Comparison of ENCODE assay signal across 8 cellular contexts in genomic region chr6:8219352-8219943, GRCh38.
DNase-seq lines count a peak whose midpoint lies in the region; ATAC-seq and TF ChIP-seq lines count a peak whose summit lies in the region.

No MANE protein-coding gene starts in this region.

- no peaks in the 10 kb centered on the region for H3K79me2 ChIP-seq in Karpas-422 (ENCODE audit: low read length)

- H3K9me3 ChIP-seq in Karpas-422 (ENCODE audit: low read length): no peaks in the 10 kb centered on the region
- H3K9me3 ChIP-seq in upper lobe of right lung: no peaks in the 10 kb centered on the region

- CTCF ChIA-PET in activated CD8-positive, alpha-beta memory T cell treated with anti-CD3 and anti-CD28 coated beads, Interleukin-2, amount 10 ng/mL, durations not matched to agents 7 days and 5 days (lab: Charles Lee): interaction anchor here (0.9 to 2.6 kb wide), 16 partner anchors 9 to 498 kb away, joined by 3 to 37 read pairs (median 5); partner anchors contain the start of genes BMP6 and EEF1E1

- H3K4me1 ChIP-seq in Karpas-422 (ENCODE audit: low read length) (no peaks in the 10 kb centered on the region), upper lobe of right lung (no peaks in the 10 kb centered on the region)

- peak; percentile 87 for TF ChIP-seq CTCF in upper lobe of right lung (IDR thresholded peaks at IDR 0.05)

- intact Hi-C loops in upper lobe of right lung (cut with DNase I): no loop called here

- no peaks in the 10 kb centered on the region for H3K4me1 Mint-ChIP-seq in activated CD8-positive, alpha-beta memory T cell treated with anti-CD3 and anti-CD28 coated beads, Interleukin-2, amount 10 ng/mL, durations not matched to agents 7 days and 5 days

- no peak overlapping the region for H3K4me2 ChIP-seq in Karpas-422 (ENCODE audit: low read depth, low read length, poor library complexity, severe bottlenecking)

- H2AFZ ChIP-seq in Karpas-422 (ENCODE audit: low read length): no peak overlapping the region

- H3K9me3 Mint-ChIP-seq in activated CD8-positive, alpha-beta memory T cell treated with anti-CD3 and anti-CD28 coated beads, Interleukin-2, amount 10 ng/mL, durations not matched to agents 7 days and 5 days (ENCODE audit: low read depth): no peaks in the 10 kb centered on the region

- no peak overlapping the region for H3K27ac ChIP-seq in Karpas-422 (ENCODE audit: low read length)
- no peak overlapping the region for H3K27ac ChIP-seq in upper lobe of right lung

- H3K36me3 ChIP-seq in Karpas-422 (ENCODE audit: insufficient read depth, low read length) (no peaks in the 10 kb centered on the region), upper lobe of right lung (no peaks in the 10 kb centered on the region)

- no peaks in the 10 kb centered on the region for H3K36me3 Mint-ChIP-seq in activated CD8-positive, alpha-beta memory T cell treated with anti-CD3 and anti-CD28 coated beads, Interleukin-2, amount 10 ng/mL, durations not matched to agents 7 days and 5 days

- H3K27me3 Mint-ChIP-seq in activated CD8-positive, alpha-beta memory T cell treated with anti-CD3 and anti-CD28 coated beads, Interleukin-2, amount 10 ng/mL, durations not matched to agents 7 days and 5 days: no peaks in the 10 kb centered on the region

- H3K9ac ChIP-seq in Karpas-422 (ENCODE audit: low read length): no peak overlapping the region

- ATAC-seq in activated CD8-positive, alpha-beta memory T cell treated with anti-CD3 and anti-CD28 coated beads, Interleukin-2, amount 10 ng/mL, durations not matched to agents 7 days and 5 days: peak; percentile 42
- ATAC-seq in GM21619 (IDR thresholded peaks at IDR 0.05; ENCODE audit: unreplicated experiment) (peak; percentile 85), upper lobe of right lung (peak; percentile 84)

- H4K20me1 ChIP-seq in Karpas-422 (ENCODE audit: insufficient read depth, low read depth, low read length): no peaks in the 10 kb centered on the region

- no peak overlapping the region for H3K27ac Mint-ChIP-seq in activated CD8-positive, alpha-beta memory T cell treated with anti-CD3 and anti-CD28 coated beads, Interleukin-2, amount 10 ng/mL, durations not matched to agents 7 days and 5 days

- no peak overlapping the region for H3K4me3 Mint-ChIP-seq in activated CD8-positive, alpha-beta memory T cell treated with anti-CD3 and anti-CD28 coated beads, Interleukin-2, amount 10 ng/mL, durations not matched to agents 7 days and 5 days

- H3K27me3 ChIP-seq in Karpas-422 (ENCODE audit: low read length): no peaks in the 10 kb centered on the region
- no peaks in the 10 kb centered on the region for H3K27me3 ChIP-seq in upper lobe of right lung

- DNase-seq in activated CD8-positive, alpha-beta memory T cell treated with anti-CD3 and anti-CD28 coated beads, Interleukin-2, amount 10 ng/mL, durations not matched to agents 7 days and 5 days: peak; percentile 43
- no peak for DNase-seq in activated CD8-positive, alpha-beta memory T cell treated with anti-CD3 and anti-CD28 coated beads for 24 hours
- DNase-seq in Karpas-422: peak; percentile 70
- DNase-seq in T follicular helper cell (ENCODE audit: low read depth): peak; percentile 6
- peak; percentile 40 to 65 for DNase-seq in dermis microvascular lymphatic vessel endothelial cell (ENCODE audit: low read depth in 2 of 2)
- peak; percentile 54 for DNase-seq in midbrain (lab: John Stamatoyannopoulos, UW)
- DNase-seq in upper lobe of right lung: no peak

- H3K4me3 ChIP-seq in Karpas-422 (ENCODE audit: low read length) (no peak overlapping the region), upper lobe of right lung (no peak overlapping the region)

- no peaks in the 10 kb centered on the region for H3K9me2 ChIP-seq in Karpas-422 (replicated peaks; ENCODE audit: insufficient read depth, low read length)

Comparison
In these comparisons a context has a peak if more than half of its experiments do, and no peak if none do; other contexts are left out.
1. DNase-seq: peak in activated CD8-positive, alpha-beta memory T cell treated with anti-CD3 and anti-CD28 coated beads, Interleukin-2, amount 10 ng/mL, durations not matched to agents 7 days and 5 days (single experiment), Karpas-422 (single experiment), T follicular helper cell (single experiment), dermis microvascular lymphatic vessel endothelial cell (2 of 2) and midbrain (single experiment); none in activated CD8-positive, alpha-beta memory T cell treated with anti-CD3 and anti-CD28 coated beads for 24 hours (single experiment) and upper lobe of right lung (single experiment).
2. Peak in every context shown above with its lines, with median percentiles within 50 percentile points of each other: ATAC-seq.